In the genomic region with DNA sequence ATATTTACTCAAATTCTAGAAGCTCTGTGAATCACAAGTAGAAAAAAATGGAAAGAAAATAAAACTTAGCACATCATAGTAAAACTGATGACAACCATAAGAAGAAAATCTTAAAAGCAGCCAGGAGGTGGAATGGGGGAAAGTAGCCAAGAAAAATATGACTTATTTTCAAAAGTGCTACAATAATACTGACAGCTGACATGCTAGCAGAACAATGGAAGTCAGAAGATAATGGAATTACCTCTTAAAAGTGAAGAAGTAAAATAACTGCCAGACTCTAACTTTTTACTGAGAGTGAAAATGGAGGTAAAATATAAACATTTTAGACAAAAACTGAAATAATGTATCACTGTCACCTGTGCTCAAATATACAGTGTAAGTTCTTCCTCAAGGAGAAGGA, we compare ENCODE assay signal across 1 cellular context.
TF ChIP-seq lines count a peak whose summit lies in the region.

No MANE protein-coding gene starts in this region.

TF ChIP-seq in GM23338, 12 proteins besides CTCF, POLR2A, EP300 and RAD21 (continued from another document):
- no peak for TF ChIP-seq ZNF462 (CRISPR knock-in tag; IDR thresholded peaks at IDR 0.05)
